Comparison of ENCODE assay signal across 8 cellular contexts in genomic region chr14:58243790-58244555, GRCh38. TPM values are rescaled to one million over a fixed set of nuclear protein-coding genes. Genes with fewer than 3 reads are reported as not detected.
DNase-seq lines count a peak whose midpoint lies in the region; ATAC-seq and TF ChIP-seq lines count a peak whose summit lies in the region.

No MANE protein-coding gene starts in this region.

- H3K9me3 Mint-ChIP-seq in effector memory CD8-positive, alpha-beta T cell, result no peaks in the 10 kb centered on the region

- H3K27ac Mint-ChIP-seq in effector memory CD8-positive, alpha-beta T cell, result peak overlapping the region; percentile 98 to 99

- H3K27me3 Mint-ChIP-seq in effector memory CD8-positive, alpha-beta T cell, result no peaks in the 10 kb centered on the region

- H3K4me3 Mint-ChIP-seq in effector memory CD8-positive, alpha-beta T cell, result peak overlapping the region; percentile 98 to 99

- no peaks in the 10 kb centered on the region for H3K36me3 ChIP-seq in mucosa of stomach (ENCODE audit: control insufficient read depth, insufficient read depth, low read length)

- ATAC-seq in GM21390 (IDR thresholded peaks at IDR 0.05; ENCODE audit: unreplicated experiment), result peak; percentile 35
- peak; percentile 28 for ATAC-seq in effector memory CD8-positive, alpha-beta T cell (replicated peaks)

- no peak for TF ChIP-seq CTCF in HL-60 (IDR thresholded peaks at IDR 0.05; ENCODE audit: insufficient read depth, low read length)

- H3K4me1 Mint-ChIP-seq in effector memory CD8-positive, alpha-beta T cell (ENCODE audit: low read depth in 2 of 2), result peaks cover 23 to 33% of the 10 kb centered on the region in 2 donors

- H3K27me3 ChIP-seq in HL-60 (ENCODE audit: insufficient read depth, poor library complexity, severe bottlenecking) (no peaks in the 10 kb centered on the region), mucosa of stomach (ENCODE audit: control insufficient read depth, insufficient read depth, low read length) (no peaks in the 10 kb centered on the region)

- peaks cover 30% of the 10 kb centered on the region for H3K36me3 Mint-ChIP-seq in effector memory CD8-positive, alpha-beta T cell (ENCODE audit: insufficient read depth)

- H3K9ac ChIP-seq in mucosa of stomach (ENCODE audit: low read length), result peak overlapping the region; percentile 91

- peak; percentile 33 for DNase-seq in Daoy (ENCODE audit: low read depth)
- peak in 1 of 2 experiments; percentile 48 for DNase-seq in HL-60 (ENCODE audit: low read depth in 1 of 2, low spot score in 1 of 2)
- DNase-seq in RPMI8226, result peak; percentile 50
- no peak for DNase-seq in effector memory CD8-positive, alpha-beta T cell
- DNase-seq in NCI-H1048 (lab: John Stamatoyannopoulos, UW), result no peak
- no peak for DNase-seq in hepatic stellate cell (ENCODE audit: low spot score)

- H3K4me1 ChIP-seq in mucosa of stomach (ENCODE audit: control insufficient read depth, insufficient read depth, low read length), result peaks cover 15% of the 10 kb centered on the region

- peak overlapping the region; percentile 54 for H3K4me3 ChIP-seq in HL-60 (replicated peaks; ENCODE audit: insufficient read depth, low read length)
- H3K4me3 ChIP-seq in mucosa of stomach (ENCODE audit: low read length), result peak overlapping the region; percentile 61

- H3K27ac ChIP-seq in HL-60 (replicated peaks), result peak overlapping the region; percentile 91

- no peaks in the 10 kb centered on the region for H3K9me3 ChIP-seq in mucosa of stomach (ENCODE audit: control insufficient read depth, low read length)

RNA-seq across cellular contexts. Expression of gene PSMA3, which starts 0.7 kb away (rescaled TPM):
- total RNA-seq in Daoy (2014; rRNA removed; shearing (Covaris generic)), result 370 and 371 TPM in 2 replicates

RNA-seq across cellular contexts. Expression of gene ACTR10, which starts 44.0 kb away (rescaled TPM):
- total RNA-seq in Daoy (2014; rRNA removed; shearing (Covaris generic)), result 71.3 and 79.3 TPM in 2 replicates

RNA-seq across cellular contexts. Expression of gene ARID4A, which starts 54.4 kb away (rescaled TPM):
- 4.1 and 4.3 TPM in 2 replicates for total RNA-seq in Daoy (2014; rRNA removed; shearing (Covaris generic))

Comparison
In these comparisons a context has a peak if more than half of its experiments do, and no peak if none do; other contexts are left out.
1. DNase-seq: peak in Daoy (single experiment) and RPMI8226 (single experiment); none in effector memory CD8-positive, alpha-beta T cell (0 of 3), NCI-H1048 (single experiment) and hepatic stellate cell (single experiment).